ENCODE assay signal across 11 cellular contexts in the genomic region with DNA sequence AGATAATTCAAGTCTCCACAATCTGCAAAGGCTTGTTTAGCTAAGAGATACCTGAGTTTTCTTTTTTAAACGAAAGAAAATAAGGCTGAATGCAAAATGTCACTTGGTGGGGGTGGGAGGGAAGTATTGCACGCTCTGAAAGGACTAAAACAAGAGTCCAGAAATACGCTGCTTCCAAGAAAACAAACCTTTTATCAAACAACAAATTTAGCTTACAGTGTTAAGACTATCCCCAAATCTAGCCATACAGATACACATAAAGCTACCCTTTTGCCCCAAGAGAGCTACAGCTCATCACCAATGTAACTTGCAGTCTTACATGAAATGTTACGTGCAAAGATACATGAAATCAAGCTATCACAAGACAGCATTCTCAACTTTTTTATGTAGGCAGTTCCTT.
DNase-seq lines count a peak whose midpoint lies in the region; ATAC-seq and TF ChIP-seq lines count a peak whose summit lies in the region.
"Had no signal": no experiment of that assay in that cellular context is flagged by ENCODE, and none has a peak within 500 bp of the region (broad histone marks: within the 10 kb centered on the region; RNA-seq: fewer than 3 reads in every experiment).

No MANE protein-coding gene starts in this region.

- H2BK120ac ChIP-seq in mesenchymal stem cell (ENCODE audit: low read depth, low read length), result no peak overlapping the region

- H3K4ac ChIP-seq in mesenchymal stem cell (ENCODE audit: low read depth in 1 of 2, low read length in 2 of 2), result no peak overlapping the region

- no peak for DNase-seq in activated naive CD8-positive, alpha-beta T cell treated with anti-CD3 and anti-CD28 coated beads, Interleukin-2, amount 10 ng/mL, durations not matched to agents 7 days and 5 days
- DNase-seq in activated naive CD8-positive, alpha-beta T cell treated with anti-CD3 and anti-CD28 coated beads, Interleukin-2, amount 50 U/mL, for 24 hours, result no peak
- DNase-seq in mesenchymal stem cell (no peak), type B pancreatic cell (ENCODE audit: extremely low spot score, unreplicated experiment) (no peak), OCI-LY7 (ENCODE audit: low spot score) (no peak)
- DNase-seq: H7, NCI-H1105 treated with DMSO at 0.1 percent for 48 hours had no signal

- no peak overlapping the region for H4K8ac ChIP-seq in mesenchymal stem cell (ENCODE audit: low read length)

- H3K18ac ChIP-seq in mesenchymal stem cell (ENCODE audit: low read depth in 1 of 2, low read length in 2 of 2), result no peak overlapping the region

- H3K9me3 Mint-ChIP-seq in activated naive CD8-positive, alpha-beta T cell treated with anti-CD3 and anti-CD28 coated beads, Interleukin-2, amount 10 ng/mL, durations not matched to agents 7 days and 5 days, result no peaks in the 10 kb centered on the region
- no peaks in the 10 kb centered on the region for H3K9me3 Mint-ChIP-seq in activated naive CD8-positive, alpha-beta T cell treated with anti-CD3 and anti-CD28 coated beads, Interleukin-2, amount 50 U/mL, for 24 hours
- H3K9me3 Mint-ChIP-seq in brain (no peaks in the 10 kb centered on the region), type B pancreatic cell (no peaks in the 10 kb centered on the region)

- peaks cover 80% of the 10 kb centered on the region; the same call in 1 of the 2 replicates for H3K79me2 ChIP-seq in OCI-LY7 (ENCODE audit: insufficient read depth, low read depth, low read length)

- H3K4me1 ChIP-seq in mesenchymal stem cell (ENCODE audit: control insufficient read depth, insufficient read depth, low read depth, low read length) (peaks cover 2% of the 10 kb centered on the region), OCI-LY7 (ENCODE audit: insufficient read depth, low read length, poor library complexity, severe bottlenecking) (peaks cover 50% of the 10 kb centered on the region)

- peak overlapping the region; percentile 97 for H3K9ac ChIP-seq in mesenchymal stem cell (ENCODE audit: low read length)

- H3K4me3 Mint-ChIP-seq in activated naive CD8-positive, alpha-beta T cell treated with anti-CD3 and anti-CD28 coated beads, Interleukin-2, amount 10 ng/mL, durations not matched to agents 7 days and 5 days, result no peak overlapping the region
- H3K4me3 Mint-ChIP-seq in activated naive CD8-positive, alpha-beta T cell treated with anti-CD3 and anti-CD28 coated beads, Interleukin-2, amount 50 U/mL, for 24 hours, result no peak overlapping the region
- H3K4me3 Mint-ChIP-seq in brain, result peak overlapping the region in 4 of 5 experiments; percentile 23 to 58 (median 36)
- H3K4me3 Mint-ChIP-seq in type B pancreatic cell, result no peak overlapping the region

- no peaks in the 10 kb centered on the region for H3K79me1 ChIP-seq in mesenchymal stem cell (replicated peaks; ENCODE audit: low read length, poor library complexity, severe bottlenecking)

- no peaks in the 10 kb centered on the region for H3K9me2 ChIP-seq in OCI-LY7 (ENCODE audit: insufficient read depth, low read length)

- H3K9me3 ChIP-seq in mesenchymal stem cell (ENCODE audit: control insufficient read depth, low read length) (no peaks in the 10 kb centered on the region), OCI-LY7 (ENCODE audit: low read length) (no peaks in the 10 kb centered on the region)
- H3K9me3 ChIP-seq: tibial nerve had no signal

- no peak overlapping the region for H2AK5ac ChIP-seq in mesenchymal stem cell (ENCODE audit: low read length, severe bottlenecking)

- no peak overlapping the region for H3K23ac ChIP-seq in mesenchymal stem cell (ENCODE audit: low read length in 2 of 2)

- peaks cover 73% of the 10 kb centered on the region for H4K20me1 ChIP-seq in OCI-LY7 (ENCODE audit: insufficient read depth, low read length)

- TF ChIP-seq CTCF in brain (conservative IDR thresholded peaks at IDR 0.05) (no peak), type B pancreatic cell (conservative IDR thresholded peaks at IDR 0.05) (no peak), OCI-LY7 (conservative IDR thresholded peaks at IDR 0.05; ENCODE audit: low read length) (no peak)

- H2BK15ac ChIP-seq in mesenchymal stem cell (ENCODE audit: low read depth, poor library complexity, severe bottlenecking), result no peak overlapping the region

- CTCF ChIA-PET in OCI-LY7 (lab: Charles Lee; ENCODE audit: unreplicated experiment), result no interaction called here

- no peak for ATAC-seq in activated naive CD8-positive, alpha-beta T cell treated with anti-CD3 and anti-CD28 coated beads, Interleukin-2, amount 10 ng/mL, durations not matched to agents 7 days and 5 days (ENCODE audit: low read depth)
- no peak for ATAC-seq in activated naive CD8-positive, alpha-beta T cell treated with anti-CD3 and anti-CD28 coated beads, Interleukin-2, amount 50 U/mL, for 24 hours
- ATAC-seq in HG03139 (IDR thresholded peaks at IDR 0.05; ENCODE audit: unreplicated experiment) (no peak), GM21825 (IDR thresholded peaks at IDR 0.05; ENCODE audit: unreplicated experiment) (no peak)

- H3K27me3 ChIP-seq in mesenchymal stem cell (ENCODE audit: control insufficient read depth in 1 of 2, insufficient read depth in 1 of 2, low read length in 2 of 2), result no peaks in the 10 kb centered on the region
- H3K27me3 ChIP-seq: tibial nerve had no signal

- H3K4me2 ChIP-seq in mesenchymal stem cell (ENCODE audit: low read length, poor library complexity, severe bottlenecking) (no peak overlapping the region), OCI-LY7 (ENCODE audit: low read length) (no peak overlapping the region)

- no peak overlapping the region for H4K91ac ChIP-seq in mesenchymal stem cell (ENCODE audit: low read length)

- POLR2A ChIA-PET in activated naive CD8-positive, alpha-beta T cell treated with anti-CD3 and anti-CD28 coated beads, Interleukin-2, amount 10 ng/mL, durations not matched to agents 7 days and 5 days (lab: Charles Lee), result interaction anchor here (1.1 to 6.7 kb wide), 5 partner anchors 9 to 522 kb away, joined by 4 to 45 read pairs (median 6); no protein-coding TSS in a partner anchor
- POLR2A ChIA-PET in OCI-LY7 (lab: Charles Lee), result interaction anchor here (0.6 to 3.7 kb wide), 13 partner anchors 9 to 1920 kb away, joined by 3 to 15 read pairs (median 4); no protein-coding TSS in a partner anchor

- H2BK12ac ChIP-seq in mesenchymal stem cell (ENCODE audit: low read length in 2 of 2), result no peak overlapping the region

- no peak overlapping the region for H3K14ac ChIP-seq in mesenchymal stem cell (ENCODE audit: low read length in 2 of 2)

- H3K4me1 Mint-ChIP-seq in activated naive CD8-positive, alpha-beta T cell treated with anti-CD3 and anti-CD28 coated beads, Interleukin-2, amount 10 ng/mL, durations not matched to agents 7 days and 5 days, result peaks cover 54% of the 10 kb centered on the region
- peaks cover 69% of the 10 kb centered on the region for H3K4me1 Mint-ChIP-seq in activated naive CD8-positive, alpha-beta T cell treated with anti-CD3 and anti-CD28 coated beads, Interleukin-2, amount 50 U/mL, for 24 hours
- peaks cover 42% of the 10 kb centered on the region for H3K4me1 Mint-ChIP-seq in brain
- H3K4me1 Mint-ChIP-seq in type B pancreatic cell (ENCODE audit: unreplicated experiment), result peaks cover 50% of the 10 kb centered on the region

- H3K27me3 Mint-ChIP-seq in activated naive CD8-positive, alpha-beta T cell treated with anti-CD3 and anti-CD28 coated beads, Interleukin-2, amount 10 ng/mL, durations not matched to agents 7 days and 5 days, result no peaks in the 10 kb centered on the region
- no peaks in the 10 kb centered on the region for H3K27me3 Mint-ChIP-seq in activated naive CD8-positive, alpha-beta T cell treated with anti-CD3 and anti-CD28 coated beads, Interleukin-2, amount 50 U/mL, for 24 hours
- peaks cover 14% of the 10 kb centered on the region for H3K27me3 Mint-ChIP-seq in brain
- no peaks in the 10 kb centered on the region for H3K27me3 Mint-ChIP-seq in type B pancreatic cell

- intact Hi-C loops in OCI-LY7 (cut with micrococcal nuclease; ENCODE audit: unreplicated experiment), result no loop called here

- H3K27ac ChIP-seq in mesenchymal stem cell (ENCODE audit: low read length, poor library complexity, severe bottlenecking) (no peak overlapping the region), OCI-LY7 (ENCODE audit: low read depth, low read length, poor library complexity, severe bottlenecking) (no peak overlapping the region)

- H2AFZ ChIP-seq in mesenchymal stem cell (ENCODE audit: low read depth, low read length) (no peak overlapping the region), OCI-LY7 (ENCODE audit: low read length) (no peak overlapping the region)

- no TSS peak for BruUV-seq in OCI-LY7 (replicated peaks; lab: Mats Ljungman, UMichigan)

- 90% methylated on average over 3 of the region's 4 CpGs for WGBS in mesenchymal stem cell

- peak overlapping the region; percentile 88 for H3K27ac Mint-ChIP-seq in activated naive CD8-positive, alpha-beta T cell treated with anti-CD3 and anti-CD28 coated beads, Interleukin-2, amount 10 ng/mL, durations not matched to agents 7 days and 5 days
- H3K27ac Mint-ChIP-seq in activated naive CD8-positive, alpha-beta T cell treated with anti-CD3 and anti-CD28 coated beads, Interleukin-2, amount 50 U/mL, for 24 hours, result no peak overlapping the region
- H3K27ac Mint-ChIP-seq in brain, result peak overlapping the region in 1 of 5 experiments; percentile 33
- peak overlapping the region; percentile 76 for H3K27ac Mint-ChIP-seq in type B pancreatic cell

- no peaks in the 10 kb centered on the region for H3K36me3 Mint-ChIP-seq in activated naive CD8-positive, alpha-beta T cell treated with anti-CD3 and anti-CD28 coated beads, Interleukin-2, amount 10 ng/mL, durations not matched to agents 7 days and 5 days
- peaks cover 33% of the 10 kb centered on the region for H3K36me3 Mint-ChIP-seq in activated naive CD8-positive, alpha-beta T cell treated with anti-CD3 and anti-CD28 coated beads, Interleukin-2, amount 50 U/mL, for 24 hours (ENCODE audit: low read depth)
- H3K36me3 Mint-ChIP-seq in brain, result no peaks in the 10 kb centered on the region
- no peaks in the 10 kb centered on the region for H3K36me3 Mint-ChIP-seq in type B pancreatic cell

- H3K4me3 ChIP-seq in mesenchymal stem cell (ENCODE audit: insufficient read depth in 1 of 2, low read depth in 1 of 2, low read length in 2 of 2) (peak overlapping the region in 1 of 2 experiments; percentile 95), OCI-LY7 (ENCODE audit: low read depth, low read length, poor library complexity, severe bottlenecking) (no peak overlapping the region)

- H3K36me3 ChIP-seq in mesenchymal stem cell (ENCODE audit: control insufficient read depth in 1 of 2, insufficient read depth in 2 of 2, low read depth in 1 of 2, low read length in 2 of 2), result no peaks in the 10 kb centered on the region
- H3K36me3 ChIP-seq in OCI-LY7 (ENCODE audit: insufficient read depth, low read length), result no peaks in the 10 kb centered on the region
- H3K36me3 ChIP-seq: tibial nerve had no signal

- H2BK5ac ChIP-seq in mesenchymal stem cell (ENCODE audit: low read depth, low read length, poor library complexity, severe bottlenecking), result no peak overlapping the region

Comparison
In these comparisons a context has a peak if more than half of its experiments do, and no peak if none do; other contexts are left out.
1. H3K4me3 Mint-ChIP-seq: peak in brain (4 of 5); none in activated naive CD8-positive, alpha-beta T cell treated with anti-CD3 and anti-CD28 coated beads, Interleukin-2, amount 10 ng/mL, durations not matched to agents 7 days and 5 days (single experiment), activated naive CD8-positive, alpha-beta T cell treated with anti-CD3 and anti-CD28 coated beads, Interleukin-2, amount 50 U/mL, for 24 hours (single experiment) and type B pancreatic cell (single experiment).